ENCODE assay signal across 18 cellular contexts in genomic region chr1:46767649-46768282, GRCh38. TPM values are rescaled to one million over a fixed set of nuclear protein-coding genes. Genes with fewer than 3 reads are reported as not detected.
DNase-seq lines count a peak whose midpoint lies in the region; ATAC-seq and TF ChIP-seq lines count a peak whose summit lies in the region.
"Had no signal": no experiment of that assay in that cellular context is flagged by ENCODE, and none has a peak within 500 bp of the region (broad histone marks: within the 10 kb centered on the region; RNA-seq: fewer than 3 reads in every experiment).

No MANE protein-coding gene starts in this region.

- no peak overlapping the region for H3K27ac ChIP-seq in left ventricle myocardium inferior (replicated peaks)
- H3K27ac ChIP-seq in right atrium auricular region: no peak overlapping the region
- peak overlapping the region; percentile 83 for H3K27ac ChIP-seq in upper lobe of right lung
- H3K27ac ChIP-seq: esophagus muscularis mucosa, neural progenitor cell had no signal

- H3K36me3 ChIP-seq in left ventricle myocardium inferior (peaks cover 3% of the 10 kb centered on the region), right atrium auricular region (no peaks in the 10 kb centered on the region), upper lobe of right lung (no peaks in the 10 kb centered on the region)
- H3K36me3 ChIP-seq: esophagus muscularis mucosa, MG63, neural progenitor cell had no signal

- H3K9me3 ChIP-seq in left ventricle myocardium inferior (replicated peaks) (peaks cover 44% of the 10 kb centered on the region), right atrium auricular region (peaks cover 12 to 33% of the 10 kb centered on the region in 2 donors), upper lobe of right lung (peaks cover 22% of the 10 kb centered on the region)
- H3K9me3 ChIP-seq: MG63 had no signal

- no peak for TF ChIP-seq CTCF in left ventricle myocardium inferior (IDR thresholded peaks at IDR 0.05; ENCODE audit: borderline replicate concordance)
- no peak for TF ChIP-seq CTCF in right atrium auricular region (IDR thresholded peaks at IDR 0.05)
- no peak for TF ChIP-seq CTCF in upper lobe of right lung (IDR thresholded peaks at IDR 0.05)

- H3K4me1 ChIP-seq in left ventricle myocardium inferior: peaks cover 2% of the 10 kb centered on the region
- H3K4me1 ChIP-seq in right atrium auricular region: no peaks in the 10 kb centered on the region
- H3K4me1 ChIP-seq in upper lobe of right lung: peaks cover 22% of the 10 kb centered on the region
- H3K4me1 ChIP-seq: esophagus muscularis mucosa, neural progenitor cell had no signal

- intact Hi-C loops in Right ventricle myocardium superior (cut with DNase I): no loop called here
- intact Hi-C loops in left ventricle myocardium inferior (cut with micrococcal nuclease): no loop called here
- intact Hi-C loops in upper lobe of right lung (cut with DNase I): no loop called here

- H3K4me3 ChIP-seq in left ventricle myocardium inferior (no peak overlapping the region), right atrium auricular region (no peak overlapping the region), upper lobe of right lung (no peak overlapping the region)
- H3K4me3 ChIP-seq: esophagus muscularis mucosa, MG63, neural progenitor cell had no signal

- DNase-seq in Right ventricle myocardium superior (no peak), left ventricle myocardium inferior (no peak), NCI-H524 treated with DMSO at 0.1 percent for 48 hours (lab: John Stamatoyannopoulos, UW) (peak; percentile 61), right atrium auricular region (ENCODE audit: low spot score) (peak; percentile 43), upper lobe of right lung (peak; percentile 83), hepatic stellate cell (ENCODE audit: low spot score) (no peak)
- DNase-seq: activated CD4-positive, CD25-positive, alpha-beta regulatory T cell; HFFc6; MG63; midbrain; NCI-H1930 had no signal

- ATAC-seq in Right ventricle myocardium superior (ENCODE audit: poor library complexity): peak; percentile 80
- peak; percentile 96 for ATAC-seq in upper lobe of right lung
- ATAC-seq in GM18861 (IDR thresholded peaks at IDR 0.05; ENCODE audit: unreplicated experiment): no peak
- no peak for ATAC-seq in HG03039 (IDR thresholded peaks at IDR 0.05; ENCODE audit: unreplicated experiment)
- ATAC-seq: activated T-helper 17 cell treated with anti-CD3 and anti-CD28 coated beads, Interleukin-2, amount 50 U/mL, for 72 hours had no signal

- peaks cover 33% of the 10 kb centered on the region for H3K27me3 ChIP-seq in left ventricle myocardium inferior (ENCODE audit: low read depth)
- no peaks in the 10 kb centered on the region for H3K27me3 ChIP-seq in right atrium auricular region
- H3K27me3 ChIP-seq in upper lobe of right lung: no peaks in the 10 kb centered on the region
- H3K27me3 ChIP-seq: MG63, neural progenitor cell had no signal

RNA-seq across cellular contexts. Expression of gene CYP4B1, which starts 31.1 kb away (rescaled TPM):
- 20.4 TPM for total RNA-seq in Right ventricle myocardium superior
- 11.5 TPM for total RNA-seq in left ventricle myocardium inferior
- total RNA-seq in right atrium auricular region: 10 to 100 TPM; 20.0 to 47.8 TPM
- total RNA-seq in upper lobe of right lung: 268 TPM
- total RNA-seq: activated CD8-positive, alpha-beta memory T cell treated with anti-CD3 and anti-CD28 coated beads for 36 hours; bronchial epithelial cell; HFFc6 had no signal

RNA-seq across cellular contexts. Expression of gene EFCAB14, which starts 48.9 kb away (rescaled TPM):
- total RNA-seq in Right ventricle myocardium superior (52.4 TPM), left ventricle myocardium inferior (59.0 TPM), right atrium auricular region (10 to 100 TPM; 72.9 to 73.5 TPM), upper lobe of right lung (118 TPM)

Comparison
In these comparisons a context has a peak if more than half of its experiments do, and no peak if none do; other contexts are left out.
1. DNase-seq: peak in NCI-H524 treated with DMSO at 0.1 percent for 48 hours (single experiment), right atrium auricular region (single experiment) and upper lobe of right lung (single experiment); none in Right ventricle myocardium superior (single experiment), left ventricle myocardium inferior (single experiment) and hepatic stellate cell (single experiment).
2. ATAC-seq: peak in Right ventricle myocardium superior (single experiment) and upper lobe of right lung (single experiment); none in GM18861 (single experiment) and HG03039 (single experiment).